1 cellular context compared by ENCODE assay signal in the genomic region with DNA sequence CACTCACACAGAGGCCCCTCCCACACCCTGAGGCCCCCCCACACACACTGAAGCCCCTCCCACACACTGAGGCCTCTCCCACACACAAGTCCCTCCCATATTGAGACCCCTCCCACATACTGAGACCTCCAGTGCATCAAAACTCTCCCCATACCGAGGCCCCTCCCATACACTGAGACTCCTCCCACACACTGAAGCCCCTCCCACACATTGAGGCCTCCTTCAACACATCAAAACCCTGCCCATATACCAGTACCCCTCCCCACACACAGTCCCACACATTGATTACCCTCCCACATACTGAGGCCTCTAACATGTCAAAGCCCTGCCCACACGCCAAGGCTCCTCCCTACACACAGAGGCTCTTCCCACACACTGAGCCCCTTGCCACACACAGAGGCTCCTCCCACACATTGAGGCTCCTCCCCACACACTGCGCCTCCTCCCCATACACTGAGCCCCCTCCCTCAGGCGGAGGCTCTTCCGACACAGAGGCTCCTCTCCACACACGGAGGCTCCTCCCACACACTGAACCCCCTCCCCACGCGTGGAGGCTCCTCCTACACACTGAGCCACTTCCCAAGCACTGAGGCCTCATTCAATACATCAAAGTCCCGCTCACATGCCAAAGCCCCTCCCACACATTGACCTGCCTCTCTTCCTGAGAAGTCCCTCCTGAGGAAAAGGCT.
TF ChIP-seq lines count a peak whose summit lies in the region.

No MANE protein-coding gene starts in this region.

TF ChIP-seq in HCT116, 20 proteins besides CTCF, POLR2A, EP300 and RAD21 (continued from another document):
- TF ChIP-seq, protein P1, sequence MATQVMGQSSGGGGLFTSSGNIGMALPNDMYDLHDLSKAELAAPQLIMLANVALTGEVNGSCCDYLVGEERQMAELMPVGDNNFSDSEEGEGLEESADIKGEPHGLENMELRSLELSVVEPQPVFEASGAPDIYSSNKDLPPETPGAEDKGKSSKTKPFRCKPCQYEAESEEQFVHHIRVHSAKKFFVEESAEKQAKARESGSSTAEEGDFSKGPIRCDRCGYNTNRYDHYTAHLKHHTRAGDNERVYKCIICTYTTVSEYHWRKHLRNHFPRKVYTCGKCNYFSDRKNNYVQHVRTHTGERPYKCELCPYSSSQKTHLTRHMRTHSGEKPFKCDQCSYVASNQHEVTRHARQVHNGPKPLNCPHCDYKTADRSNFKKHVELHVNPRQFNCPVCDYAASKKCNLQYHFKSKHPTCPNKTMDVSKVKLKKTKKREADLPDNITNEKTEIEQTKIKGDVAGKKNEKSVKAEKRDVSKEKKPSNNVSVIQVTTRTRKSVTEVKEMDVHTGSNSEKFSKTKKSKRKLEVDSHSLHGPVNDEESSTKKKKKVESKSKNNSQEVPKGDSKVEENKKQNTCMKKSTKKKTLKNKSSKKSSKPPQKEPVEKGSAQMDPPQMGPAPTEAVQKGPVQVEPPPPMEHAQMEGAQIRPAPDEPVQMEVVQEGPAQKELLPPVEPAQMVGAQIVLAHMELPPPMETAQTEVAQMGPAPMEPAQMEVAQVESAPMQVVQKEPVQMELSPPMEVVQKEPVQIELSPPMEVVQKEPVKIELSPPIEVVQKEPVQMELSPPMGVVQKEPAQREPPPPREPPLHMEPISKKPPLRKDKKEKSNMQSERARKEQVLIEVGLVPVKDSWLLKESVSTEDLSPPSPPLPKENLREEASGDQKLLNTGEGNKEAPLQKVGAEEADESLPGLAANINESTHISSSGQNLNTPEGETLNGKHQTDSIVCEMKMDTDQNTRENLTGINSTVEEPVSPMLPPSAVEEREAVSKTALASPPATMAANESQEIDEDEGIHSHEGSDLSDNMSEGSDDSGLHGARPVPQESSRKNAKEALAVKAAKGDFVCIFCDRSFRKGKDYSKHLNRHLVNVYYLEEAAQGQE (IDR thresholded peaks at IDR 0.05; ENCODE audit: low read depth): no peak
- TF ChIP-seq, protein P2, sequence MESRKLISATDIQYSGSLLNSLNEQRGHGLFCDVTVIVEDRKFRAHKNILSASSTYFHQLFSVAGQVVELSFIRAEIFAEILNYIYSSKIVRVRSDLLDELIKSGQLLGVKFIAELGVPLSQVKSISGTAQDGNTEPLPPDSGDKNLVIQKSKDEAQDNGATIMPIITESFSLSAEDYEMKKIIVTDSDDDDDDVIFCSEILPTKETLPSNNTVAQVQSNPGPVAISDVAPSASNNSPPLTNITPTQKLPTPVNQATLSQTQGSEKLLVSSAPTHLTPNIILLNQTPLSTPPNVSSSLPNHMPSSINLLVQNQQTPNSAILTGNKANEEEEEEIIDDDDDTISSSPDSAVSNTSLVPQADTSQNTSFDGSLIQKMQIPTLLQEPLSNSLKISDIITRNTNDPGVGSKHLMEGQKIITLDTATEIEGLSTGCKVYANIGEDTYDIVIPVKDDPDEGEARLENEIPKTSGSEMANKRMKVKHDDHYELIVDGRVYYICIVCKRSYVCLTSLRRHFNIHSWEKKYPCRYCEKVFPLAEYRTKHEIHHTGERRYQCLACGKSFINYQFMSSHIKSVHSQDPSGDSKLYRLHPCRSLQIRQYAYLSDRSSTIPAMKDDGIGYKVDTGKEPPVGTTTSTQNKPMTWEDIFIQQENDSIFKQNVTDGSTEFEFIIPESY (IDR thresholded peaks at IDR 0.05; ENCODE audit: extremely low read depth, insufficient replicate concordance, low read length): no peak
- TF ChIP-seq TCF7L2 (IDR thresholded peaks at IDR 0.05; ENCODE audit: borderline replicate concordance, extremely low read depth, insufficient read depth, insufficient read length): no peak
- TF ChIP-seq ZFX (IDR thresholded peaks at IDR 0.05): no peak
- no peak for TF ChIP-seq POLR2AphosphoS5 (IDR thresholded peaks at IDR 0.05; ENCODE audit: low read depth, low read length)
